ENCODE assay signal across 1 cellular context in the genomic region with DNA sequence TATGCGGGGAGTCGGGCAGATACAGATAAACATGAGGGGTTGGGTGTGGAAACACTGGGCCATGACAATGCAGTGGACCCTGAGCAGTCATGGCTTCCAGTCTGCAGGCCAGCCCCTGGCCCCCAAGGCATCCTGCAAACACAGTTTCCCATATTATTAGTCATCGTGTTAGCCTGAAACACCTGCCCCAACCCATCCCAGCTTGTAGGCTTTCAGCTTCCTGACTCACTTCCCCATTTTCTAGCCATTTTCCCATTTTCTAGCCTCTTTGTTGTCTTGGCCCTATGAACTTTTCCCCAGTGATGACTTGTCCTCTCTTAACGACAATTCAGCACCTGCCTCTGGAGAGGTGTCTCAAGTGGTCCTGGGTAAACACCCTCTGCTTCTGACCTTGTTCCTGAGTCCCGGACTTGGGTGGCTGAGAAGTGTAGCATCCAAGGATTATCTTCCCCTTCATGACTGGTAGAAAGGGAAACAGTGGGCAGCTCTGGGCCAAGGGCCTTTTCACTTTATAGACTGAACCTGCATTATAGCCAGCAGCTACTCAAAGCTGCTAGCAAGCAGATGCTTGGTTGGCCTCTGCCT.
TF ChIP-seq lines count a peak whose summit lies in the region.

No MANE protein-coding gene starts in this region.

TF ChIP-seq in K562, 482 proteins besides CTCF, POLR2A, EP300 and RAD21:
- TF ChIP-seq SPI1 (IDR thresholded peaks at IDR 0.05; ENCODE audit: borderline replicate concordance, low read depth, low read length): peak; percentile 84; the same call in 1 of the 2 replicates
- no peak for TF ChIP-seq RUNX1 (IDR thresholded peaks at IDR 0.05; ENCODE audit: low read depth)
TF ChIP-seq in K562: peak in this region for 1.
